ENCODE assay signal across 1 cellular context in the genomic region with DNA sequence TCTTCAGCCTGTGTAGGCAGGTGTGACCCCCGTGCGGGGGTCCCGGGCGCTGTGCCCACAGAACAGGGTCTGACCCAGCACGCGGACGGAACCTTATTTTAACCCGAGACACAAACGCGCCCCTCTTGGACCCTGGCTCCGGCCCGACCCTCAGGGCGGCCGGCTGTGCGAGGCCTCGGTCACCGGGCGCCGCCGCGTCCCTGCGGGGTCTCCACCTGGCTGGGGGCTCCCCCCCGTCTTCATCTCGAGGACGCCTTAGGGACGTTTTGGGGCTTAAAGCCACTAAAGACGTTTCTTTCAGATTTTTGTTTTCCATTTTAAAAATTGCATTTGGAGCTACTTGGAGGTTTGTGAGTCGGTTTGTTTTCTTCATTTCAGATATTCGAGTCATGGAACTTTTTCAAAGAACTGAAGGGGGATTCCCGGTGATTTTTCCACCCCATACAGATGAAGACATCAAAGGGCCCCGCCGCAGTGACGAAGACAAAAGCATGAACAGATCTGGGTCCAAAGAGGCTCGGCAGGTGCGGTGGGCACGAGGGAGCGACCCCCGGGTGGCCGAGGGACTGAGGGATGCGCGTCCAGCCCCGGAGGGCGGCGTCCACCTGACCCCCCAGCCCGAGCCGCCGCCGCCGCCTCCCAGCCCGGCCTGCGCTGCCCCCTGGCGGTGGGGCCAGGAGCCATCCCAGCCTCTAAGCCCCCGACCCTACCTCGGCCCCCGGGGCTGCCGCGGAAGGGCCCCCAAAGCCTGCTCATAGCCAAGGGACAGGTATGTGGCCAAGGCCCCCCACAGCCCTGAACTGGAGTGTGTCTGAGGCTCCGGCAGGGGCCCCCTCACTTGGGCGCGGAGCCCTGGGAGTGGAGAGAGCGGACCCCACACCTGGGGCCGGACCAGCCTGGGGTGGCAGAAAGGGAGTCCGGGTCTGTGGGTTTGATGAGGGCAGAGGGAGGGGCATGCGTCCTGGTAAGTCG.
TF ChIP-seq lines count a peak whose summit lies in the region.

No MANE protein-coding gene starts in this region.

TF ChIP-seq in Ishikawa, 13 proteins besides CTCF, POLR2A, EP300 and RAD21:
- TF ChIP-seq ZBTB7A (IDR thresholded peaks at IDR 0.05; ENCODE audit: low read depth) (peak; percentile 87), NFIC (IDR thresholded peaks at IDR 0.05) (no peak)
